Comparison of ENCODE assay signal across 23 cellular contexts in the genomic region with DNA sequence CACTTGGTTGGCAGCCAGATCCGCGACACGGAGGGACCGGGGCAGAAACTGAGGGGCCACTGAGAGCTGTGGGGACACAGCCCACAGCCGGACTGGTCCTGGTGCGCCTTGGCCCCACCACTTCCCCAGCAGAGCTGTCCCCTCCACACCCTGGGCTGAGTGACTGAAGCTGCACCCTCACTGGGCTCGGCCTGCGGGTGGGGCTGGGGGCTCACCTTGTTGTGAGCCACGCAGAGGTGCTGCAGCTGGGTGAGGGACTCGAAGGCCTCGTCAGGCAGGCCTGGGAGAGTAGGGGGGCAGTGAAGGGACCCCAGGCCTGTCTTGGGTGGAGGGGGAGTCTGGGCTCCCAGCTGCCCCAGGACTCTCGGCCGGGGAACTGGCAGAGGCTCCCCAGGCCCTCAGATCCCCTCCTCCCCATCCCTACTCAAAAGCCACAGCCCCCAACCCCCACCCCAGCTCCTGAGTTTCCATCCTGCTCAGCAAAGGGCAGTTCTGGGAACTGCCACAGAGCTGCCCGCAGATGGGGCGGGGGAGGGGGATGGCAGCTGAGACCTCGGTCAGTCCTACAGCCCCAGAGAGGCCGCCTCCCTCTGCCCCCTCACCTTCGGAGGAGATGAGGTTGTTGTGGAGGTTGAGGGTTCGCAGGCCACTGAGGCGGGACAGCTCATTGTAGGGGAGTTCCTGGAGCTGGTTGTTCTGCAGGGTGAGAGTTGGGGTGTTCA. TPM values are rescaled to one million over a fixed set of nuclear protein-coding genes. Genes with fewer than 3 reads are reported as not detected.
DNase-seq lines count a peak whose midpoint lies in the region; ATAC-seq and TF ChIP-seq lines count a peak whose summit lies in the region.
"Had no signal": no experiment of that assay in that cellular context is flagged by ENCODE, and none has a peak within 500 bp of the region (broad histone marks: within the 10 kb centered on the region; RNA-seq: fewer than 3 reads in every experiment).

No MANE protein-coding gene starts in this region.

- no peaks in the 10 kb centered on the region for H3K27me3 ChIP-seq in H7 (ENCODE audit: control insufficient read depth, insufficient read depth, low read length)
- H3K27me3 ChIP-seq: right lobe of liver had no signal

- TF ChIP-seq CTCF in AG10803 (conservative IDR thresholded peaks at IDR 0.05; ENCODE audit: low read length): no peak

- ATAC-seq in HG02798 (IDR thresholded peaks at IDR 0.05; ENCODE audit: poor library complexity, unreplicated experiment): no peak
- ATAC-seq: activated CD8-positive, alpha-beta memory T cell treated with anti-CD3 and anti-CD28 coated beads, Interleukin-2, amount 10 ng/mL, durations not matched to agents 7 days and 5 days; activated T-helper 17 cell treated with anti-CD3 and anti-CD28 coated beads, Interleukin-2, amount 50 U/mL, for 72 hours; CD8-positive, alpha-beta T cell; left lung; right lobe of liver had no signal

- H3K4me3 ChIP-seq in AG10803 (ENCODE audit: low read length) (peak overlapping the region; percentile 12; the same call in 1 of the 2 replicates), H7 (ENCODE audit: insufficient read depth, low read depth, low read length) (no peak overlapping the region)
- H3K4me3 ChIP-seq: left lung, right lobe of liver, upper lobe of left lung had no signal

- DNase-seq in AG10803 (ENCODE audit: low read depth) (no peak), H7 (peak; percentile 92), amniotic epithelial cell (ENCODE audit: low read depth) (peak; percentile 45), left kidney (ENCODE audit: low read depth, low spot score) (peak; percentile 68), islet precursor cell (no peak)
- no peak for DNase-seq in activated CD4-positive, CD25-positive, alpha-beta regulatory T cell (lab: John Stamatoyannopoulos, UW)
- DNase-seq in stimulated activated CD4-positive, alpha-beta T cell treated with anti-CD3 and anti-CD28 coated beads, Interleukin-4, amount 100 ng/mL, for 24 hours: no peak
- DNase-seq: activated CD8-positive, alpha-beta memory T cell treated with anti-CD3 and anti-CD28 coated beads, Interleukin-2, amount 10 ng/mL, durations not matched to agents 7 days and 5 days; amniotic stem cell; CD8-positive, alpha-beta T cell; EL; HCEC 1CT; left lung; NCI-H2107; nucleus accumbens; right lobe of liver; SIG-M5; upper lobe of left lung had no signal

- H3K36me3 ChIP-seq in H7 (replicated peaks; ENCODE audit: control insufficient read depth, insufficient read depth, low read length): no peaks in the 10 kb centered on the region; the same call in 1 of the 2 replicates
- H3K36me3 ChIP-seq: right lobe of liver had no signal

RNA-seq across cellular contexts. Expression of gene PODNL1, which starts 2.3 kb away (rescaled TPM):
- total RNA-seq in H7 (2014; rRNA removed; shearing (Covaris generic)): 0.07 and 0.10 TPM in 2 replicates
- total RNA-seq: CD8-positive, alpha-beta T cell; mononuclear cell; T-helper 2 cell treated with Interferon-gamma antibody and Interleukin-4, amounts not matched to agents 100 ng/mL and 5 ng/mL, for 36 hours had no signal

RNA-seq across cellular contexts. Expression of gene DCAF15, which starts 16.4 kb away (rescaled TPM):
- 73.3 and 92.9 TPM in 2 replicates for total RNA-seq in H7 (2014; rRNA removed; shearing (Covaris generic))

RNA-seq across cellular contexts. Expression of gene CC2D1A, which starts 29.9 kb away (rescaled TPM):
- 22.8 and 25.0 TPM in 2 replicates for total RNA-seq in H7 (2014; rRNA removed; shearing (Covaris generic))

RNA-seq across cellular contexts. Expression of gene BRME1, which starts 30.0 kb away (rescaled TPM):
- total RNA-seq in H7 (2014; rRNA removed; shearing (Covaris generic)): 3.4 and 4.1 TPM in 2 replicates

RNA-seq across cellular contexts. Expression of gene NANOS3, which starts 59.0 kb away (rescaled TPM):
- not detected in 2 replicates for total RNA-seq in H7 (2014; rRNA removed; shearing (Covaris generic))
- total RNA-seq: CD8-positive, alpha-beta T cell; HT-29; mononuclear cell; right lobe of liver had no signal

Comparison
In these comparisons a context has a peak if more than half of its experiments do, and no peak if none do; other contexts are left out.
1. DNase-seq: peak in H7 (single experiment), amniotic epithelial cell (single experiment) and left kidney (single experiment); none in AG10803 (single experiment), islet precursor cell (single experiment), activated CD4-positive, CD25-positive, alpha-beta regulatory T cell (0 of 4) and stimulated activated CD4-positive, alpha-beta T cell treated with anti-CD3 and anti-CD28 coated beads, Interleukin-4, amount 100 ng/mL, for 24 hours (single experiment).